In genomic region chr3:52090131-52090548, GRCh38 we compare ENCODE assay signal across 8 cellular contexts.
DNase-seq lines count a peak whose midpoint lies in the region; ATAC-seq and TF ChIP-seq lines count a peak whose summit lies in the region.

No MANE protein-coding gene starts in this region.

- in situ Hi-C loops in astrocyte of the spinal cord (cut with HindIII; ENCODE audit: low sequenced_read_pairs), result loop anchor here (5.0 kb wide), 1 partner anchor 43 kb away; no protein-coding TSS in a partner anchor

- H3K27ac ChIP-seq in HEK293 (ENCODE audit: extremely low read depth, low read depth, low read length), result no peak overlapping the region

- POLR2A ChIA-PET in HEK293 (lab: Yijun Ruan, JAX), result no interaction called here

- H3K4me1 ChIP-seq in HEK293 (ENCODE audit: control insufficient read depth, insufficient read depth, low read length), result no peaks in the 10 kb centered on the region

- no peak overlapping the region for H3K4me3 ChIP-seq in HEK293 (ENCODE audit: low read depth, low read length)
- no peak overlapping the region for H3K4me3 ChIP-seq in astrocyte of the spinal cord (ENCODE audit: low read depth, low read length)

- peak; percentile 97 for DNase-seq in astrocyte of the spinal cord (ENCODE audit: low read depth, low spot score)
- DNase-seq in iris pigment epithelial cell (ENCODE audit: low read depth), result peak; percentile 90
- peak; percentile 58 for DNase-seq in superior temporal gyrus (ENCODE audit: extremely low spot score)
- no peak for DNase-seq in NCI-H526 (lab: John Stamatoyannopoulos, UW)

- H3K36me3 ChIP-seq in HEK293 (ENCODE audit: control insufficient read depth in 2 of 2, insufficient read depth in 1 of 2, low read length in 2 of 2), result peaks cover 0 to 40% of the 10 kb centered on the region in 2 experiments; a peak in 1 of 3 replicates

- ATAC-seq in GM18498 (IDR thresholded peaks at IDR 0.05; ENCODE audit: unreplicated experiment) (no peak), GM21390 (IDR thresholded peaks at IDR 0.05; ENCODE audit: unreplicated experiment) (no peak), HG02642 (IDR thresholded peaks at IDR 0.05; ENCODE audit: poor library complexity, unreplicated experiment) (no peak)

- no peak for TF ChIP-seq CTCF in HEK293 (tag by site-specific recombination; IDR thresholded peaks at IDR 0.05)
- no peak for TF ChIP-seq CTCF in astrocyte of the spinal cord (IDR thresholded peaks at IDR 0.05; ENCODE audit: low read depth, low read length)

- CTCF ChIA-PET in HEK293 (lab: Yijun Ruan, JAX), result no interaction called here

- no peaks in the 10 kb centered on the region for H3K9me3 ChIP-seq in HEK293 (ENCODE audit: control insufficient read depth, insufficient read depth, low read depth, low read length)

TF ChIP-seq in HEK293, 187 proteins besides CTCF, POLR2A, EP300 and RAD21:
- TF ChIP-seq ZNF776 (tag by site-specific recombination; IDR thresholded peaks at IDR 0.05; ENCODE audit: borderline replicate concordance), result no peak
- no peak for TF ChIP-seq ZBTB1 (tag by site-specific recombination; IDR thresholded peaks at IDR 0.05)
- no peak for TF ChIP-seq ZNF768 (tag by site-specific recombination; IDR thresholded peaks at IDR 0.05)
- TF ChIP-seq ZIC2 (tag by site-specific recombination; IDR thresholded peaks at IDR 0.05), result peak; percentile 67
- no peak for TF ChIP-seq ZNF280C (tag by site-specific recombination; IDR thresholded peaks at IDR 0.05)
- TF ChIP-seq PRDM6 (tag by site-specific recombination; IDR thresholded peaks at IDR 0.05), result no peak
- TF ChIP-seq SCRT2 (tag by site-specific recombination; IDR thresholded peaks at IDR 0.05), result peak; percentile 49; the same call in 1 of the 2 replicates
- TF ChIP-seq MYNN (tag by site-specific recombination; IDR thresholded peaks at IDR 0.05; ENCODE audit: borderline replicate concordance), result no peak
- peak; percentile 41; the same call in 1 of the 2 replicates for TF ChIP-seq ZNF629 (tag by site-specific recombination; IDR thresholded peaks at IDR 0.05)
- TF ChIP-seq ZSCAN18 (tag by site-specific recombination; IDR thresholded peaks at IDR 0.05), result no peak
- no peak for TF ChIP-seq IKZF3 (tag by site-specific recombination; IDR thresholded peaks at IDR 0.05)

Comparison
In these comparisons a context has a peak if more than half of its experiments do, and no peak if none do; other contexts are left out.
1. DNase-seq: peak in astrocyte of the spinal cord (single experiment), iris pigment epithelial cell (single experiment) and superior temporal gyrus (single experiment); none in NCI-H526 (0 of 2).